Comparison of ENCODE assay signal across 23 cellular contexts in genomic region chr7:76146374-76146773, GRCh38. TPM values are rescaled to one million over a fixed set of nuclear protein-coding genes. Genes with fewer than 3 reads are reported as not detected.
"Had no signal": no experiment of that assay in that cellular context is flagged by ENCODE, and none has a peak within 500 bp of the region (broad histone marks: within the 10 kb centered on the region; RNA-seq: fewer than 3 reads in every experiment).

No MANE protein-coding gene starts in this region.

- H3K36me3 ChIP-seq: MG63, SJCRH30 had no signal

- H3K9me3 ChIP-seq: MG63, SJCRH30 had no signal

- DNase-seq: Karpas-422, KBM-7, MG63, NCI-H1092, NCI-H1105 treated with DMSO at 0.1 percent for 48 hours, NCI-H1417 treated with DMSO at 0.1 percent for 48 hours, NCI-H146, NCI-H187, NCI-H2029, NCI-H2081 treated with DMSO at 0.1 percent for 48 hours, NCI-H2171, NCI-H226, NCI-H446, NCI-H510A, NCI-H524 treated with DMSO at 0.1 percent for 48 hours, NCI-H69, NCI-H774, RPMI8226, SHP77 treated with DMSO at 0.1 percent for 48 hours, SJCRH30 had no signal

- FAIRE-seq: RCC 7860 had no signal

- H3K27me3 ChIP-seq: MG63, SJCRH30 had no signal

- H3K27ac ChIP-seq: SJCRH30 had no signal

- H3K4me3 ChIP-seq: MG63, SJCRH30 had no signal

- ATAC-seq: SK-N-SH treated with all-trans-retinoic acid at 6 μM for 48 hours had no signal

- H3K4me1 ChIP-seq: SJCRH30 had no signal

RNA-seq across cellular contexts. Expression of gene SRRM3, which starts 55.3 kb away (rescaled TPM):
- polyA plus RNA-seq: IgD-negative memory B cell had no signal
